In the genomic region with DNA sequence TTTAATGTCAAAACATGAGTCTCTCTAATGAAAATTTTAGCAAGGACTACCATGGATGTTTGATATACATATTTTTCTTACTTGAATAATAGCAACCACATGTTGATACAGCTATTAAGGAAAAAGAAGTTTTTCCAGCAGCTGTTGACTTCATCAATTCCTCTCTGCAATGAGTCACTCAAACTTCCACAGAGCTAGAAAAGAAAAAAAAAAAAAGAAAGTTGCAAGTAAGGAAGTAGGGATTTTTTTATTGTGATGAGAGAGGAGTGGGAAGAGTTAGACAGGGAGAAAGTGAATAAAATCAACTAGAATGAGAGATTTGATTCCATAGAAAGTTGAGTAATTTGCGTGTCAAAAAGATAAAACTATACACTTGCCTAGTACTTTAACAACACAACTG, we compare ENCODE assay signal across 16 cellular contexts. TPM values are rescaled to one million over a fixed set of nuclear protein-coding genes. Genes with fewer than 3 reads are reported as not detected.
A peak's percentile ranks its signal among the peaks of the same experiment; 100 is the strongest.
DNase-seq lines count a peak whose midpoint lies in the region.
"Had no signal": no experiment of that assay in that cellular context is flagged by ENCODE, and none has a peak within 500 bp of the region (broad histone marks: within the 10 kb centered on the region; RNA-seq: fewer than 3 reads in every experiment).

No MANE protein-coding gene starts in this region.

- no peaks in the 10 kb centered on the region for H3K36me3 ChIP-seq in SK-N-MC (ENCODE audit: insufficient read depth, low read length)

- DNase-seq in GM03348 (ENCODE audit: low spot score) (peak; percentile 48), SK-N-MC (ENCODE audit: low read depth, low spot score) (no peak), fibroblast of peridontal ligament (ENCODE audit: extremely low read depth) (peak; percentile 95), stromal cell of bone marrow (ENCODE audit: low read depth) (peak; percentile 87), GM19238 (ENCODE audit: insufficient read length, low spot score) (no peak), NCI-H1436 treated with DMSO at 0.1 percent for 48 hours (lab: John Stamatoyannopoulos, UW) (no peak), occipital lobe (lab: John Stamatoyannopoulos, UW) (no peak)
- DNase-seq: activated CD4-positive, alpha-beta memory T cell treated with anti-CD3 and anti-CD28 coated beads for 36 hours; activated effector memory CD4-positive, alpha-beta T cell treated with Interleukin-2 at 50 U/mL for 16 hours; DMS153; KG1; mesendoderm; NCI-H2107; stimulated activated naive CD4-positive, alpha-beta T cell had no signal

- H3K4me3 ChIP-seq in SK-N-MC: no peak overlapping the region
- H3K4me3 ChIP-seq: hepatocyte had no signal

- H3K27ac ChIP-seq in SK-N-MC: peak overlapping the region; percentile 55
- H3K27ac ChIP-seq: hepatocyte, parathyroid adenoma had no signal

- no peak overlapping the region for H3K9ac ChIP-seq in SK-N-MC (ENCODE audit: insufficient read length)
- H3K9ac ChIP-seq: parathyroid adenoma had no signal

- H3K9me3 ChIP-seq in SK-N-MC (ENCODE audit: low read depth, low read length): 0 out of 2 replicates have a peak, but pooled peaks cover 2% of the 10 kb centered on the region

RNA-seq across cellular contexts. Expression of gene CAV1, which starts 46.2 kb away (rescaled TPM):
- total RNA-seq in occipital lobe: 12.0 TPM

Comparison
In these comparisons a context has a peak if more than half of its experiments do, and no peak if none do; other contexts are left out.
1. DNase-seq: peak in GM03348 (single experiment), fibroblast of peridontal ligament (single experiment) and stromal cell of bone marrow (single experiment); none in SK-N-MC (single experiment), GM19238 (single experiment), NCI-H1436 treated with DMSO at 0.1 percent for 48 hours (single experiment) and occipital lobe (single experiment).